Comparison of ENCODE assay signal across 9 cellular contexts in genomic region chr1:182080955-182081582, GRCh38. TPM values are rescaled to one million over a fixed set of nuclear protein-coding genes. Genes with fewer than 3 reads are reported as not detected.
DNase-seq lines count a peak whose midpoint lies in the region; ATAC-seq, FAIRE-seq and TF ChIP-seq lines count a peak whose summit lies in the region.
"Had no signal": no experiment of that assay in that cellular context is flagged by ENCODE, and none has a peak within 500 bp of the region (broad histone marks: within the 10 kb centered on the region; RNA-seq: fewer than 3 reads in every experiment).

No MANE protein-coding gene starts in this region.

- no peaks in the 10 kb centered on the region for H3K36me3 Mint-ChIP-seq in H9 (ENCODE audit: insufficient read depth in 1 of 3, low read depth in 3 of 3)

- no peak overlapping the region for H3T11ph ChIP-seq in H9 (ENCODE audit: low read length)

- TF ChIP-seq CTCF in H9 (conservative IDR thresholded peaks at IDR 0.05) (peak; percentile 80), astrocyte of the spinal cord (IDR thresholded peaks at IDR 0.05; ENCODE audit: low read depth, low read length) (peak; percentile 65), HepG2 (CRISPR knock-in tag; IDR thresholded peaks at IDR 0.05) (peak; percentile 67)

- intact Hi-C loops in HepG2 (cut with micrococcal nuclease; ENCODE audit: unreplicated experiment) = loop anchor here (2.0 to 10.0 kb wide), 2 partner anchors 224 to 604 kb away; no protein-coding TSS in a partner anchor

- H3K79me2 ChIP-seq in H9 (ENCODE audit: insufficient read depth, low read length) (no peaks in the 10 kb centered on the region), HepG2 (ENCODE audit: insufficient read depth, low read length) (no peaks in the 10 kb centered on the region)

- peaks cover 15% of the 10 kb centered on the region in 2 experiments for H3K4me1 Mint-ChIP-seq in H9

- no peak overlapping the region for H2BK5ac ChIP-seq in H9 (ENCODE audit: insufficient read length, low read length)

- H3K36me3 ChIP-seq in HepG2 (replicated peaks in 1 of 2; ENCODE audit: control insufficient read depth in 1 of 2, insufficient read depth in 2 of 2, low read length in 2 of 2) = no peaks in the 10 kb centered on the region
- H3K36me3 ChIP-seq: BLaER1 had no signal

- H3K27ac Mint-ChIP-seq in H9 = no peak overlapping the region

- no peak overlapping the region for H3K14ac ChIP-seq in H9 (ENCODE audit: insufficient read depth, low read length)

- H2BK12ac ChIP-seq in H9 (ENCODE audit: insufficient read length, low read depth, low read length) = no peak overlapping the region

- H3K27me3 ChIP-seq in H9 (ENCODE audit: insufficient read depth, low read length) = no peaks in the 10 kb centered on the region
- H3K27me3 ChIP-seq in HepG2 (ENCODE audit: control insufficient read depth in 1 of 2, insufficient read depth in 2 of 2, low read length in 2 of 2) = peaks cover 0 to 3% of the 10 kb centered on the region in 2 experiments; a peak in 2 of 5 replicates
- H3K27me3 ChIP-seq: BLaER1 had no signal

- TF ChIP-seq POLR2A in HepG2 (IDR thresholded peaks at IDR 0.05; ENCODE audit: insufficient read depth in 1 of 2, low read depth in 2 of 2, low read length in 2 of 2) = no peak

- no peaks in the 10 kb centered on the region for H3K9me3 Mint-ChIP-seq in H9

- H4K5ac ChIP-seq in H9 (ENCODE audit: insufficient read length, low read depth, low read length) = no peak overlapping the region

- H4K91ac ChIP-seq in H9 (ENCODE audit: insufficient read length, low read depth, low read length) = no peak overlapping the region

- TF ChIP-seq EP300 in HepG2 (IDR thresholded peaks at IDR 0.05; ENCODE audit: low read depth in 2 of 2, low read length in 2 of 2) (no peak), HepG2 (CRISPR knock-in tag; IDR thresholded peaks at IDR 0.05; ENCODE audit: borderline replicate concordance) (no peak)

- FAIRE-seq in HepG2 (lab: Jason Lieb, UNC) = peak; percentile 85
- FAIRE-seq in RCC 7860 (lab: Jason Lieb, UNC) = no peak

- no peak overlapping the region for H3K27ac ChIP-seq in H9 (ENCODE audit: insufficient read length, low read depth, low read length)
- H3K27ac ChIP-seq in HepG2 (ENCODE audit: extremely low read length, insufficient read depth, low read length) = no peak overlapping the region
- H3K27ac ChIP-seq: BLaER1 had no signal

- H2BK20ac ChIP-seq in H9 (ENCODE audit: low read depth, low read length, poor library complexity, severe bottlenecking) = no peak overlapping the region

- POLR2A ChIA-PET in HepG2 (lab: Yijun Ruan, JAX) = interaction anchor here (0.7 to 1.3 kb wide), 2 partner anchors 174 to 311 kb away, joined by 3 to 7 read pairs; partner anchors contain the start of gene GLUL

- H3K4me1 ChIP-seq in H9 (ENCODE audit: insufficient read depth, low read length) (no peaks in the 10 kb centered on the region), HepG2 (ENCODE audit: insufficient read depth, low read length) (peaks cover 10% of the 10 kb centered on the region)

- no peak overlapping the region for H3K18ac ChIP-seq in H9 (ENCODE audit: insufficient read length, low read depth, low read length)

- no peak overlapping the region for H4K8ac ChIP-seq in H9 (replicated peaks; ENCODE audit: insufficient read length, low read depth, low read length)

- in situ Hi-C loops in astrocyte of the spinal cord (cut with HindIII; ENCODE audit: low sequenced_read_pairs) = no loop called here
- in situ Hi-C loops in HepG2 (cut with HindIII; ENCODE audit: extremely low pct_ligation_motif_present, low pct_unique_long_range_greater_than_20kb) = loop anchor here (5.0 to 25.0 kb wide), 2 partner anchors 316 to 706 kb away; partner anchors contain the start of gene NPL

- H3K23ac ChIP-seq in H9 (ENCODE audit: insufficient read length, low read depth, low read length) = no peak overlapping the region

- no peak overlapping the region for H3K56ac ChIP-seq in H9 (ENCODE audit: insufficient read length, low read depth, low read length)

- no peak overlapping the region for H2BK15ac ChIP-seq in H9 (ENCODE audit: low read depth, low read length)

- CTCF ChIA-PET in HepG2 (lab: Yijun Ruan, JAX; ENCODE audit: low intra/inter-chr PET ratio, low total read pairs) = interaction anchor here (1.1 to 1.2 kb wide), 2 partner anchors 46 to 602 kb away, joined by 3 to 4 read pairs; no protein-coding TSS in a partner anchor

- no peak overlapping the region for H3K4me3 ChIP-seq in astrocyte of the spinal cord (ENCODE audit: low read depth, low read length)
- no peak overlapping the region for H3K4me3 ChIP-seq in HepG2 (replicated peaks in 1 of 3; ENCODE audit: insufficient read depth in 1 of 3, low read depth in 2 of 3, low read length in 3 of 3)
- H3K4me3 ChIP-seq: BLaER1 had no signal

- H3K4me3 Mint-ChIP-seq in H9 = no peak overlapping the region

- no peaks in the 10 kb centered on the region for H3K79me1 ChIP-seq in H9 (ENCODE audit: insufficient read depth, low read depth, low read length, poor library complexity, severe bottlenecking)

- ATAC-seq in HepG2 = 0 out of 3 replicates have a peak, but pooled peaks have one; percentile 23

- H3K27me3 Mint-ChIP-seq in H9 (ENCODE audit: low read depth) = no peaks in the 10 kb centered on the region

- no peak overlapping the region for H2BK120ac ChIP-seq in H9 (ENCODE audit: low read depth, low read length, poor library complexity, severe bottlenecking)

- DNase-seq in NCI-H1092 treated with DMSO at 0.1 percent for 48 hours (lab: John Stamatoyannopoulos, UW) (peak; percentile 34), NCI-H1092 (lab: John Stamatoyannopoulos, UW) (no peak), H9 (peak; percentile 49), NCI-H524 (lab: John Stamatoyannopoulos, UW) (peak; percentile 25 to 62), astrocyte of the spinal cord (ENCODE audit: low read depth, low spot score) (peak; percentile 29), HepG2 (ENCODE audit: low spot score) (peak; percentile 13), RCC 7860 (ENCODE audit: low spot score) (no peak), activated gamma-delta T cell (lab: John Stamatoyannopoulos, UW) (no peak)

- no TSS peak for BruUV-seq in HepG2 (replicated peaks; lab: Mats Ljungman, UMichigan)

- no peak overlapping the region for H3K4ac ChIP-seq in H9 (ENCODE audit: low read depth, low read length)

- TF ChIP-seq RAD21 in HepG2 (CRISPR knock-in tag; IDR thresholded peaks at IDR 0.05) = no peak

- H4K20me1 ChIP-seq in H9 (ENCODE audit: control insufficient read depth, insufficient read depth, insufficient read length) (no peaks in the 10 kb centered on the region), HepG2 (ENCODE audit: insufficient read depth, low read length) (no peaks in the 10 kb centered on the region)
- H4K20me1 ChIP-seq: BLaER1 had no signal

- H3K23me2 ChIP-seq in H9 (ENCODE audit: insufficient read length, low read depth, low read length, poor library complexity, severe bottlenecking) = no peaks in the 10 kb centered on the region

- H2AFZ ChIP-seq in H9 (ENCODE audit: low read length) (no peak overlapping the region), HepG2 (ENCODE audit: low read length) (no peak overlapping the region)

- H2AK5ac ChIP-seq in H9 (ENCODE audit: insufficient read length, low read length) = no peak overlapping the region

- H3K9me3 ChIP-seq in H9 (ENCODE audit: control insufficient read depth, low read depth, low read length) (no peaks in the 10 kb centered on the region), HepG2 (ENCODE audit: low read length) (no peaks in the 10 kb centered on the region)
- H3K9me3 ChIP-seq: BLaER1 had no signal

- H3K4me2 ChIP-seq in H9 (ENCODE audit: insufficient read depth, insufficient read length, low read length) (no peak overlapping the region), HepG2 (ENCODE audit: low read depth, low read length) (no peak overlapping the region)
- H3K4me2 ChIP-seq: BLaER1 had no signal

- H3K9ac ChIP-seq in H9 (ENCODE audit: extremely low read depth, insufficient read length, low read length) (no peak overlapping the region), HepG2 (ENCODE audit: insufficient read depth, low read depth, low read length) (no peak overlapping the region)
- H3K9ac ChIP-seq: BLaER1 had no signal

- no CpG with 5 or more reads among the region's 1 CpG for WGBS in H9 (ENCODE audit: extremely low coverage, insufficient read length, low lambda C conversion rate)
- WGBS in HepG2 (ENCODE audit: low lambda C conversion rate) = 0% methylated on average over 1 of the region's 1 CpG

TF ChIP-seq in HepG2, 621 proteins besides CTCF, POLR2A, EP300 and RAD21 (continues in another document):
- peak; percentile 35; the same call in 1 of the 2 replicates for TF ChIP-seq STAG1 (CRISPR knock-in tag; IDR thresholded peaks at IDR 0.05)
- peak; percentile 31; the same call in 1 of the 2 replicates for TF ChIP-seq SMC3 (IDR thresholded peaks at IDR 0.05; ENCODE audit: low read length)

RNA-seq across cellular contexts. Expression of gene ZNF648, which starts 19.6 kb away (rescaled TPM):
- total RNA-seq in H9 (2021) (1.1 and 1.4 TPM in 2 replicates), HepG2 (2016; rRNA removed; fragmentation: Illumina TruSeq; extraction: Trizol) (0.13 and 0.14 TPM in 2 replicates)
- total RNA-seq in HepG2 (2016; cell fraction: cytosol; rRNA removed; fragmentation: Illumina TruSeq; extraction: Trizol; ENCODE audit: low read depth) = not detected in 2 replicates
- 0.13 and 0.19 TPM in 2 replicates for total RNA-seq in HepG2 (2016; cell fraction: insoluble cytoplasmic fraction; rRNA removed; fragmentation: Illumina TruSeq; extraction: Trizol)
- 0.03 TPM in 1 of 2 replicates, not detected in the other for total RNA-seq in HepG2 (2016; cell fraction: membrane; rRNA removed; fragmentation: Illumina TruSeq; extraction: Trizol)
- total RNA-seq in HepG2 (2016; cell fraction: nucleus; rRNA removed; fragmentation: Illumina TruSeq; extraction: Trizol) = 0.34 and 0.41 TPM in 2 replicates
- 0.37 and 0.43 TPM in 2 replicates for polyA plus RNA-seq in HepG2 (2011; rRNA removed)
- 0.17 and 0.25 TPM in 2 replicates for polyA plus RNA-seq in HepG2 (2011; cell fraction: cytosol; rRNA removed)
- polyA plus RNA-seq in HepG2 (2011; cell fraction: nucleus; rRNA removed) = 1.4 and 1.7 TPM in 2 replicates
- 0.37 and 0.47 TPM in 2 replicates for polyA plus RNA-seq in HepG2 (2012)
- not detected in 2 replicates for polyA plus RNA-seq in HepG2 (2016; cell fraction: cytosol; fragmentation: Illumina TruSeq; extraction: Trizol; ENCODE audit: low read depth)
- 0.05 TPM in 1 of 2 replicates, not detected in the other for polyA plus RNA-seq in HepG2 (2016; cell fraction: insoluble cytoplasmic fraction; fragmentation: Illumina TruSeq; extraction: Trizol; ENCODE audit: low read depth)
- polyA plus RNA-seq in HepG2 (2016; cell fraction: membrane; fragmentation: Illumina TruSeq; extraction: Trizol; ENCODE audit: low read depth) = not detected in 2 replicates
- 0.32 and 0.33 TPM in 2 replicates for polyA plus RNA-seq in HepG2 (2016; cell fraction: nucleus; fragmentation: Illumina TruSeq; extraction: Trizol; ENCODE audit: insufficient read depth, low read depth)
- polyA minus RNA-seq in HepG2 (2011; rRNA and poly(A)+ RNA removed; ENCODE audit: low replicate concordance) = 2.6 TPM in 1 of 2 replicates, not detected in the other
- 0.35 and 0.69 TPM in 2 replicates for polyA minus RNA-seq in HepG2 (2011; cell fraction: cytosol; rRNA and poly(A)+ RNA removed)
- 1.9 and 2.0 TPM in 2 replicates for polyA minus RNA-seq in HepG2 (2011; cell fraction: nucleus; rRNA and poly(A)+ RNA removed)

Comparison
In these comparisons a context has a peak if more than half of its experiments do, and no peak if none do; other contexts are left out.
1. DNase-seq: peak in NCI-H1092 treated with DMSO at 0.1 percent for 48 hours (single experiment), H9 (single experiment), NCI-H524 (2 of 2), astrocyte of the spinal cord (single experiment) and HepG2 (single experiment); none in NCI-H1092 (single experiment), RCC 7860 (single experiment) and activated gamma-delta T cell (single experiment).
2. Peak in every context shown above with its lines, with median percentiles within 50 percentile points of each other: CTCF ChIP-seq.